14 cellular contexts compared by ENCODE assay signal in genomic region chr4:100208459-100208858, GRCh38. TPM values are rescaled to one million over a fixed set of nuclear protein-coding genes. Genes with fewer than 3 reads are reported as not detected.
DNase-seq lines count a peak whose midpoint lies in the region; ATAC-seq and TF ChIP-seq lines count a peak whose summit lies in the region.
"Had no signal": no experiment of that assay in that cellular context is flagged by ENCODE, and none has a peak within 500 bp of the region (broad histone marks: within the 10 kb centered on the region; RNA-seq: fewer than 3 reads in every experiment).

No MANE protein-coding gene starts in this region.

- DNase-seq in MCF 10A (ENCODE audit: unreplicated experiment): peak; percentile 42
- DNase-seq in mammary epithelial cell: no peak
- DNase-seq in HT1080 (ENCODE audit: low read depth): peak; percentile 4
- no peak for DNase-seq in stimulated activated effector memory CD8-positive, alpha-beta T cell treated with anti-CD3 and anti-CD28 coated beads, Interleukin-12 subunit alpha, Interleukin-12 subunit beta, amount 100 ng/mL, for 72 hours (ENCODE audit: low spot score in 2 of 2)
- DNase-seq in activated T-helper 2 cell treated with anti-CD3 and anti-CD28 coated beads, Interferon-gamma antibody, Interleukin-2, Interleukin-4, amounts not matched to agents 10 μg/mL and 5 μg/mL and 100 μg/mL, durations not matched to agents 14 hours and 24 hours and 36 hours (ENCODE audit: low spot score): no peak
- DNase-seq: activated T-cell treated with anti-CD3 and anti-CD28 coated beads, Interleukin-2, amount 50 U/mL, for 24 hours; amygdala; NCI-H1092 treated with DMSO at 0.1 percent for 48 hours; NCI-H446 treated with DMSO at 0.1 percent for 48 hours; thyroid gland had no signal

- in situ Hi-C loops in mammary epithelial cell (cut with MboI; ENCODE audit: low sequenced_read_pairs in 2 of 2): no loop called here

- no peaks in the 10 kb centered on the region for H4K20me1 ChIP-seq in mammary epithelial cell (ENCODE audit: insufficient read depth, low read length)

- no peak overlapping the region for H3K27ac Mint-ChIP-seq in MCF 10A (ENCODE audit: low read depth, unreplicated experiment)
- H3K27ac Mint-ChIP-seq in stimulated activated effector memory CD8-positive, alpha-beta T cell treated with anti-CD3 and anti-CD28 coated beads, Interleukin-12 subunit alpha, Interleukin-12 subunit beta, amount 100 ng/mL, for 72 hours: peak overlapping the region; percentile 48
- H3K27ac Mint-ChIP-seq in activated T-helper 2 cell treated with anti-CD3 and anti-CD28 coated beads, Interferon-gamma antibody, Interleukin-2, Interleukin-4, amounts not matched to agents 10 μg/mL and 5 μg/mL and 100 μg/mL, durations not matched to agents 14 hours and 24 hours and 36 hours: no peak overlapping the region
- H3K27ac Mint-ChIP-seq: activated T-cell treated with anti-CD3 and anti-CD28 coated beads, Interleukin-2, amount 50 U/mL, for 24 hours had no signal

- no peak overlapping the region for H3K4me3 ChIP-seq in mammary epithelial cell (replicated peaks in 1 of 3; ENCODE audit: insufficient read depth in 1 of 3, low read depth in 2 of 3, low read length in 3 of 3)
- H3K4me3 ChIP-seq: coronary artery, thyroid gland had no signal

- no peaks in the 10 kb centered on the region for H3K36me3 ChIP-seq in mammary epithelial cell (ENCODE audit: insufficient read depth, low read length)
- H3K36me3 ChIP-seq: thyroid gland had no signal

- no peak overlapping the region for H3K4me2 ChIP-seq in mammary epithelial cell (ENCODE audit: insufficient read depth, low read depth, low read length)

- H3K9ac ChIP-seq in mammary epithelial cell (ENCODE audit: insufficient read depth, low read length): no peak overlapping the region

- H3K9me3 ChIP-seq in mammary epithelial cell (replicated peaks; ENCODE audit: insufficient read depth, low read length): no peaks in the 10 kb centered on the region
- H3K9me3 ChIP-seq: thyroid gland had no signal

- no peaks in the 10 kb centered on the region for H3K36me3 Mint-ChIP-seq in MCF 10A (ENCODE audit: insufficient read depth, unreplicated experiment)
- no peaks in the 10 kb centered on the region for H3K36me3 Mint-ChIP-seq in stimulated activated effector memory CD8-positive, alpha-beta T cell treated with anti-CD3 and anti-CD28 coated beads, Interleukin-12 subunit alpha, Interleukin-12 subunit beta, amount 100 ng/mL, for 72 hours
- no peaks in the 10 kb centered on the region for H3K36me3 Mint-ChIP-seq in activated T-helper 2 cell treated with anti-CD3 and anti-CD28 coated beads, Interferon-gamma antibody, Interleukin-2, Interleukin-4, amounts not matched to agents 10 μg/mL and 5 μg/mL and 100 μg/mL, durations not matched to agents 14 hours and 24 hours and 36 hours (ENCODE audit: low read depth)

- H3K4me1 ChIP-seq in mammary epithelial cell (ENCODE audit: insufficient read depth, low read length): no peaks in the 10 kb centered on the region
- H3K4me1 ChIP-seq: thyroid gland had no signal

- CTCF ChIA-PET in MCF 10A (lab: Yijun Ruan, JAX): no interaction called here
- CTCF ChIA-PET in mammary epithelial cell (lab: Charles Lee; ENCODE audit: low non-redundant PET): interaction anchor here (0.7 kb wide), 1 partner anchor 169 kb away, joined by 6 read pairs; no protein-coding TSS in a partner anchor

- no peaks in the 10 kb centered on the region for H3K4me1 Mint-ChIP-seq in MCF 10A (ENCODE audit: insufficient read depth, unreplicated experiment)
- peaks cover 38% of the 10 kb centered on the region for H3K4me1 Mint-ChIP-seq in stimulated activated effector memory CD8-positive, alpha-beta T cell treated with anti-CD3 and anti-CD28 coated beads, Interleukin-12 subunit alpha, Interleukin-12 subunit beta, amount 100 ng/mL, for 72 hours
- peaks cover 24% of the 10 kb centered on the region for H3K4me1 Mint-ChIP-seq in activated T-helper 2 cell treated with anti-CD3 and anti-CD28 coated beads, Interferon-gamma antibody, Interleukin-2, Interleukin-4, amounts not matched to agents 10 μg/mL and 5 μg/mL and 100 μg/mL, durations not matched to agents 14 hours and 24 hours and 36 hours (ENCODE audit: low read depth)

- intact Hi-C loops in MCF 10A (cut with micrococcal nuclease): no loop called here
- intact Hi-C loops in mammary epithelial cell (cut with micrococcal nuclease): no loop called here
- intact Hi-C loops in activated T-helper 2 cell treated with anti-CD3 and anti-CD28 coated beads, Interferon-gamma antibody, Interleukin-2, Interleukin-4, amounts not matched to agents 10 μg/mL and 5 μg/mL and 100 μg/mL, durations not matched to agents 14 hours and 24 hours and 36 hours (cut with micrococcal nuclease): no loop called here

- H3K79me2 ChIP-seq in mammary epithelial cell (ENCODE audit: insufficient read depth, low read length): no peaks in the 10 kb centered on the region

- H3K9me3 Mint-ChIP-seq in MCF 10A (ENCODE audit: unreplicated experiment): no peaks in the 10 kb centered on the region
- H3K9me3 Mint-ChIP-seq in stimulated activated effector memory CD8-positive, alpha-beta T cell treated with anti-CD3 and anti-CD28 coated beads, Interleukin-12 subunit alpha, Interleukin-12 subunit beta, amount 100 ng/mL, for 72 hours: no peaks in the 10 kb centered on the region
- H3K9me3 Mint-ChIP-seq in activated T-helper 2 cell treated with anti-CD3 and anti-CD28 coated beads, Interferon-gamma antibody, Interleukin-2, Interleukin-4, amounts not matched to agents 10 μg/mL and 5 μg/mL and 100 μg/mL, durations not matched to agents 14 hours and 24 hours and 36 hours: no peaks in the 10 kb centered on the region
- H3K9me3 Mint-ChIP-seq: activated T-cell treated with anti-CD3 and anti-CD28 coated beads, Interleukin-2, amount 50 U/mL, for 24 hours had no signal

- no peak overlapping the region for H3K27ac ChIP-seq in mammary epithelial cell (ENCODE audit: insufficient read depth, low read depth, low read length)
- H3K27ac ChIP-seq: coronary artery, thyroid gland had no signal

- H3K27me3 ChIP-seq in mammary epithelial cell (ENCODE audit: insufficient read depth, low read length): peaks cover 5% of the 10 kb centered on the region
- H3K27me3 ChIP-seq: thyroid gland had no signal

- 60% methylated on average over 3 of the region's 3 CpGs for WGBS in mammary epithelial cell (ENCODE audit: low coverage, missing lambda C conversion rate)

- no TSS peak for BruUV-seq in MCF 10A (replicated peaks; lab: Mats Ljungman, UMichigan)
- BruUV-seq in mammary epithelial cell (replicated peaks; lab: Mats Ljungman, UMichigan): no TSS peak

- no peak for TF ChIP-seq CTCF in MCF 10A (IDR thresholded peaks at IDR 0.05; ENCODE audit: unreplicated experiment)
- no peak for TF ChIP-seq CTCF in mammary epithelial cell (conservative IDR thresholded peaks at IDR 0.05 in 1 of 2, IDR thresholded peaks at IDR 0.05 in 1 of 2; ENCODE audit: extremely low read depth in 1 of 2, insufficient read depth in 1 of 2, low read depth in 1 of 2, low read length in 2 of 2)

- no peak overlapping the region for H2AFZ ChIP-seq in mammary epithelial cell (ENCODE audit: low read depth, low read length)

- POLR2A ChIA-PET in MCF 10A (lab: Yijun Ruan, JAX): no interaction called here

- no peak overlapping the region for H3K4me3 Mint-ChIP-seq in MCF 10A (ENCODE audit: unreplicated experiment)
- H3K4me3 Mint-ChIP-seq in stimulated activated effector memory CD8-positive, alpha-beta T cell treated with anti-CD3 and anti-CD28 coated beads, Interleukin-12 subunit alpha, Interleukin-12 subunit beta, amount 100 ng/mL, for 72 hours: no peak overlapping the region
- H3K4me3 Mint-ChIP-seq in activated T-helper 2 cell treated with anti-CD3 and anti-CD28 coated beads, Interferon-gamma antibody, Interleukin-2, Interleukin-4, amounts not matched to agents 10 μg/mL and 5 μg/mL and 100 μg/mL, durations not matched to agents 14 hours and 24 hours and 36 hours (ENCODE audit: low read depth): no peak overlapping the region
- H3K4me3 Mint-ChIP-seq: activated T-cell treated with anti-CD3 and anti-CD28 coated beads, Interleukin-2, amount 50 U/mL, for 24 hours had no signal

- dilution Hi-C loops in mammary epithelial cell (cut with HindIII; ENCODE audit: low sequenced_read_pairs): no loop called here

- H3K27me3 Mint-ChIP-seq in MCF 10A (ENCODE audit: insufficient read depth, unreplicated experiment): no peaks in the 10 kb centered on the region
- H3K27me3 Mint-ChIP-seq in activated T-helper 2 cell treated with anti-CD3 and anti-CD28 coated beads, Interferon-gamma antibody, Interleukin-2, Interleukin-4, amounts not matched to agents 10 μg/mL and 5 μg/mL and 100 μg/mL, durations not matched to agents 14 hours and 24 hours and 36 hours (ENCODE audit: low read depth): peaks cover 30% of the 10 kb centered on the region

- peak; percentile 4 for ATAC-seq in HG02610 (IDR thresholded peaks at IDR 0.05; ENCODE audit: unreplicated experiment)
- no peak for ATAC-seq in stimulated activated effector memory CD8-positive, alpha-beta T cell treated with anti-CD3 and anti-CD28 coated beads, Interleukin-12 subunit alpha, Interleukin-12 subunit beta, amount 100 ng/mL, for 72 hours
- ATAC-seq in HG03460 (IDR thresholded peaks at IDR 0.05; ENCODE audit: unreplicated experiment): no peak
- no peak for ATAC-seq in HG02678 (IDR thresholded peaks at IDR 0.05; ENCODE audit: unreplicated experiment)

RNA-seq across cellular contexts. Expression of gene DDIT4L, which starts 18.2 kb away (rescaled TPM):
- total RNA-seq in MCF 10A (2022): 0.22 and 0.23 TPM in 2 replicates
- total RNA-seq in mammary epithelial cell: not detected
- polyA plus RNA-seq in mammary epithelial cell: 0.02 TPM
- polyA minus RNA-seq in mammary epithelial cell: not detected
- total RNA-seq in HT1080 (2014; rRNA removed; shearing (Covaris generic)): not detected in 2 replicates
- polyA plus RNA-seq in HT1080 (2015; cell fraction: cytosol; rRNA removed): 0.21 and 0.25 TPM in 2 replicates
- polyA plus RNA-seq in HT1080 (2015; cell fraction: nucleus; rRNA removed): 0.07 TPM in 1 of 2 replicates, not detected in the other
- 3.3 TPM in 2 replicates for total RNA-seq in activated T-helper 2 cell treated with anti-CD3 and anti-CD28 coated beads, Interferon-gamma antibody, Interleukin-2, Interleukin-4, amounts not matched to agents 10 μg/mL and 5 μg/mL and 100 μg/mL, durations not matched to agents 14 hours and 24 hours and 36 hours

Comparison
In these comparisons a context has a peak if more than half of its experiments do, and no peak if none do; other contexts are left out.
1. DNase-seq: peak in MCF 10A (single experiment) and HT1080 (single experiment); none in mammary epithelial cell (single experiment), stimulated activated effector memory CD8-positive, alpha-beta T cell treated with anti-CD3 and anti-CD28 coated beads, Interleukin-12 subunit alpha, Interleukin-12 subunit beta, amount 100 ng/mL, for 72 hours (0 of 2) and activated T-helper 2 cell treated with anti-CD3 and anti-CD28 coated beads, Interferon-gamma antibody, Interleukin-2, Interleukin-4, amounts not matched to agents 10 μg/mL and 5 μg/mL and 100 μg/mL, durations not matched to agents 14 hours and 24 hours and 36 hours (single experiment).